ENCODE assay signal across 14 cellular contexts in the genomic region with DNA sequence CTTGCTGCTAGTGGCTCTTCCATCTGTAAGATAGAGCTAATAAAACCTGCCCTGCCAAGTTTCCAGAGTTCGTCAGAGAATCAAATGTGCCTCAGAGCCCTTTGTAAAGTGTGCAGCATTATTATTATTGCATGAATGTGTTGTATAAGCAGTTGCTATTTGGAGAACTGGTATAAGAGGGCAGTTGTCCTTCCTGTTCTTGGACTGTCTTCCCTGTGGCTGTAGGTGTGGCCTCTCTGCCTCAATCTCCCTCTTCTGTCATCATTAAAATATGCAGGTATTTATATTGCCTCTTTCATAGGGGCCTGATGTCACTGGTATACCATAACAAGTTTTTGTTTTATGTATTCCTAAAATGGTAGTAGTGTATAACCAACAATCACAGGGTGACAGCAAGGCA. TPM values are rescaled to one million over a fixed set of nuclear protein-coding genes. Genes with fewer than 3 reads are reported as not detected.
DNase-seq lines count a peak whose midpoint lies in the region; ATAC-seq and TF ChIP-seq lines count a peak whose summit lies in the region.
"Had no signal": no experiment of that assay in that cellular context is flagged by ENCODE, and none has a peak within 500 bp of the region (broad histone marks: within the 10 kb centered on the region; RNA-seq: fewer than 3 reads in every experiment).

No MANE protein-coding gene starts in this region.

- no peak for TF ChIP-seq RAD21 in liver (IDR thresholded peaks at IDR 0.05)

- TF ChIP-seq CTCF in natural killer cell (IDR thresholded peaks at IDR 0.05) (no peak), liver (IDR thresholded peaks at IDR 0.05; ENCODE audit: low read depth, low read length, missing input control) (no peak), upper lobe of left lung (IDR thresholded peaks at IDR 0.05) (no peak)

- POLR2A ChIA-PET in activated CD4-positive, alpha-beta memory T cell treated with anti-CD3 and anti-CD28 coated beads for 36 hours (lab: Charles Lee): interaction anchor here (1.2 kb wide), 1 partner anchor 124 kb away, joined by 5 read pairs; no protein-coding TSS in a partner anchor

- CTCF ChIA-PET in activated CD4-positive, alpha-beta memory T cell treated with anti-CD3 and anti-CD28 coated beads for 36 hours (lab: Charles Lee): interaction anchor here (0.7 to 2.3 kb wide), 2 partner anchors 12 to 16 kb away, joined by 3 to 8 read pairs; no protein-coding TSS in a partner anchor

- no peak for DNase-seq in natural killer cell treated with Interleukin-12 subunit alpha and Interleukin-12 subunit beta and Interleukin-15 and Interleukin-18, amount 100 ng/mL, for 72 hours (ENCODE audit: low spot score)
- DNase-seq in natural killer cell: no peak
- no peak for DNase-seq in activated CD4-positive, alpha-beta memory T cell treated with anti-CD3 and anti-CD28 coated beads for 36 hours
- no peak for DNase-seq in upper lobe of left lung
- DNase-seq in immature natural killer cell: no peak
- DNase-seq in NCI-H524 treated with DMSO at 0.1 percent for 48 hours (lab: John Stamatoyannopoulos, UW): no peak
- DNase-seq: endodermal cell, GOT3, heart left ventricle, mesenchymal stem cell had no signal

- no peak overlapping the region for H3K27ac Mint-ChIP-seq in natural killer cell treated with Interleukin-12 subunit alpha and Interleukin-12 subunit beta and Interleukin-15 and Interleukin-18, amount 100 ng/mL, for 72 hours
- H3K27ac Mint-ChIP-seq in natural killer cell: no peak overlapping the region
- peak overlapping the region; percentile 97 for H3K27ac Mint-ChIP-seq in activated CD4-positive, alpha-beta memory T cell treated with anti-CD3 and anti-CD28 coated beads for 36 hours
- H3K27ac Mint-ChIP-seq in immature natural killer cell: no peak overlapping the region
- H3K27ac Mint-ChIP-seq: endodermal cell had no signal

- no peaks in the 10 kb centered on the region for H3K27me3 ChIP-seq in liver (ENCODE audit: control insufficient read depth in 4 of 4, insufficient read depth in 4 of 4, low read length in 3 of 4)
- no peaks in the 10 kb centered on the region for H3K27me3 ChIP-seq in upper lobe of left lung
- H3K27me3 ChIP-seq: heart left ventricle, vagina had no signal

- intact Hi-C loops in natural killer cell (cut with micrococcal nuclease): no loop called here
- intact Hi-C loops in activated CD4-positive, alpha-beta memory T cell treated with anti-CD3 and anti-CD28 coated beads for 36 hours (cut with micrococcal nuclease): loop anchor here (10.0 kb wide), 3 partner anchors 313 to 823 kb away; a partner anchor contains a TSS

- H3K4me3 Mint-ChIP-seq in natural killer cell treated with Interleukin-12 subunit alpha and Interleukin-12 subunit beta and Interleukin-15 and Interleukin-18, amount 100 ng/mL, for 72 hours: peak overlapping the region; percentile 21
- H3K4me3 Mint-ChIP-seq in natural killer cell (no peak overlapping the region), immature natural killer cell (no peak overlapping the region)
- peak overlapping the region; percentile 67 for H3K4me3 Mint-ChIP-seq in activated CD4-positive, alpha-beta memory T cell treated with anti-CD3 and anti-CD28 coated beads for 36 hours
- H3K4me3 Mint-ChIP-seq: endodermal cell had no signal

- peaks cover 34 to 69% of the 10 kb centered on the region in 2 donors for H3K4me1 Mint-ChIP-seq in natural killer cell treated with Interleukin-12 subunit alpha and Interleukin-12 subunit beta and Interleukin-15 and Interleukin-18, amount 100 ng/mL, for 72 hours (ENCODE audit: low read depth in 2 of 2)
- H3K4me1 Mint-ChIP-seq in natural killer cell: peaks cover 36 to 41% of the 10 kb centered on the region in 2 donors
- H3K4me1 Mint-ChIP-seq in activated CD4-positive, alpha-beta memory T cell treated with anti-CD3 and anti-CD28 coated beads for 36 hours (ENCODE audit: low read depth): peaks cover 72% of the 10 kb centered on the region
- peaks cover 47 to 73% of the 10 kb centered on the region in 2 donors for H3K4me1 Mint-ChIP-seq in immature natural killer cell

- no peaks in the 10 kb centered on the region for H3K9me3 Mint-ChIP-seq in natural killer cell treated with Interleukin-12 subunit alpha and Interleukin-12 subunit beta and Interleukin-15 and Interleukin-18, amount 100 ng/mL, for 72 hours
- H3K9me3 Mint-ChIP-seq in natural killer cell: no peaks in the 10 kb centered on the region
- H3K9me3 Mint-ChIP-seq in activated CD4-positive, alpha-beta memory T cell treated with anti-CD3 and anti-CD28 coated beads for 36 hours: no peaks in the 10 kb centered on the region
- no peaks in the 10 kb centered on the region for H3K9me3 Mint-ChIP-seq in immature natural killer cell

- H3K36me3 Mint-ChIP-seq in natural killer cell treated with Interleukin-12 subunit alpha and Interleukin-12 subunit beta and Interleukin-15 and Interleukin-18, amount 100 ng/mL, for 72 hours: no peaks in the 10 kb centered on the region
- H3K36me3 Mint-ChIP-seq in natural killer cell (no peaks in the 10 kb centered on the region), immature natural killer cell (no peaks in the 10 kb centered on the region)
- H3K36me3 Mint-ChIP-seq in activated CD4-positive, alpha-beta memory T cell treated with anti-CD3 and anti-CD28 coated beads for 36 hours: no peaks in the 10 kb centered on the region

- H3K4me1 ChIP-seq in liver (ENCODE audit: control insufficient read depth in 4 of 4, insufficient read depth in 4 of 4, low read length in 3 of 4) (peaks cover 11 to 30% (median 28%) of the 10 kb centered on the region in 4 donors), upper lobe of left lung (peaks cover 17 to 47% (median 31%) of the 10 kb centered on the region in 4 donors)

- no peak for ATAC-seq in natural killer cell treated with Interleukin-12 subunit alpha and Interleukin-12 subunit beta and Interleukin-15 and Interleukin-18, amount 100 ng/mL, for 72 hours
- ATAC-seq in natural killer cell: no peak
- no peak for ATAC-seq in upper lobe of left lung (ENCODE audit: low FRiP score in 2 of 2)
- no peak for ATAC-seq in HG02610 (IDR thresholded peaks at IDR 0.05; ENCODE audit: unreplicated experiment)
- ATAC-seq: heart left ventricle had no signal

- H3K36me3 ChIP-seq in liver (ENCODE audit: control insufficient read depth in 4 of 4, insufficient read depth in 3 of 4, low read depth in 1 of 4, low read length in 3 of 4): no peaks in the 10 kb centered on the region
- H3K36me3 ChIP-seq in upper lobe of left lung: no peaks in the 10 kb centered on the region
- H3K36me3 ChIP-seq: heart left ventricle, vagina had no signal

- no peak for TF ChIP-seq EP300 in upper lobe of left lung (IDR thresholded peaks at IDR 0.05)

- TF ChIP-seq POLR2A in upper lobe of left lung (IDR thresholded peaks at IDR 0.05): no peak

- H3K4me3 ChIP-seq in liver (ENCODE audit: low read depth in 1 of 3, low read length in 3 of 3): no peak overlapping the region
- no peak overlapping the region for H3K4me3 ChIP-seq in upper lobe of left lung
- H3K4me3 ChIP-seq: heart left ventricle, vagina had no signal

- peaks cover 15 to 23% of the 10 kb centered on the region in 2 donors for H3K27me3 Mint-ChIP-seq in natural killer cell treated with Interleukin-12 subunit alpha and Interleukin-12 subunit beta and Interleukin-15 and Interleukin-18, amount 100 ng/mL, for 72 hours
- peaks cover 15 to 64% of the 10 kb centered on the region in 2 donors for H3K27me3 Mint-ChIP-seq in natural killer cell (ENCODE audit: low read depth in 2 of 2)
- no peaks in the 10 kb centered on the region for H3K27me3 Mint-ChIP-seq in activated CD4-positive, alpha-beta memory T cell treated with anti-CD3 and anti-CD28 coated beads for 36 hours
- peaks cover 10 to 27% (median 13%) of the 10 kb centered on the region in 3 donors for H3K27me3 Mint-ChIP-seq in immature natural killer cell (ENCODE audit: low read depth in 3 of 3)

- 24% methylated on average over 1 of the region's 1 CpG for WGBS in liver
- WGBS in upper lobe of left lung, 2 donors: 44% methylated on average over 1 of the region's 1 CpG; no CpG with 5 or more reads in 1 of the 2 donors

- H3K9me3 ChIP-seq in liver (ENCODE audit: control insufficient read depth in 4 of 4, low read length in 3 of 4) (no peaks in the 10 kb centered on the region), upper lobe of left lung (no peaks in the 10 kb centered on the region)
- H3K9me3 ChIP-seq: heart left ventricle, vagina had no signal

- H3K27ac ChIP-seq in liver (ENCODE audit: low read depth in 1 of 2, low read length in 2 of 2) (peak overlapping the region; percentile 5 to 56), upper lobe of left lung (peak overlapping the region; percentile 9 to 91 (median 52))
- H3K27ac ChIP-seq: C4-2B had no signal

- H3K9ac ChIP-seq in liver (ENCODE audit: low read depth in 1 of 2, low read length in 2 of 2): no peak overlapping the region

TF ChIP-seq in liver, 16 proteins besides CTCF, POLR2A, EP300 and RAD21:
- TF ChIP-seq TAF1 (conservative IDR thresholded peaks at IDR 0.05): no peak
- no peak for TF ChIP-seq EGR1 (IDR thresholded peaks at IDR 0.05; ENCODE audit: low read depth in 2 of 2)

RNA-seq across cellular contexts. Expression of a gene that starts 3.8 kb away (rescaled TPM):
- 10 to 100 TPM in 1 of 2 donors, 1 to 10 TPM in 1; 9.1 to 10.8 TPM for total RNA-seq in natural killer cell treated with Interleukin-12 subunit alpha and Interleukin-12 subunit beta and Interleukin-15 and Interleukin-18, amount 100 ng/mL, for 72 hours
- 10 to 100 TPM in 1 of 3 donors, 1 to 10 TPM in 2; 4.8 to 16.6 (median 6.1) TPM for total RNA-seq in natural killer cell
- total RNA-seq in activated CD4-positive, alpha-beta memory T cell treated with anti-CD3 and anti-CD28 coated beads for 36 hours: 10 to 100 TPM; 24.4 to 24.6 TPM
- 10 to 100 TPM; 15.8 to 21.2 TPM for total RNA-seq in liver
- 1 to 10 TPM; 5.9 to 7.0 TPM for polyA plus RNA-seq in liver
- total RNA-seq in upper lobe of left lung: 10 to 100 TPM in 5 of 6 donors, 1 to 10 TPM in 1; 5.1 to 30.6 (median 20.6) TPM
- polyA plus RNA-seq in immature natural killer cell: 1 to 10 TPM; 2.9 to 4.9 (median 4.9) TPM

Comparison
In these comparisons a context has a peak if more than half of its experiments do, and no peak if none do; other contexts are left out.
1. H3K4me3 Mint-ChIP-seq: peak in natural killer cell treated with Interleukin-12 subunit alpha and Interleukin-12 subunit beta and Interleukin-15 and Interleukin-18, amount 100 ng/mL, for 72 hours (single experiment) and activated CD4-positive, alpha-beta memory T cell treated with anti-CD3 and anti-CD28 coated beads for 36 hours (single experiment); none in natural killer cell (single experiment) and immature natural killer cell (0 of 5).